ENCODE assay signal across 8 cellular contexts in the genomic region with DNA sequence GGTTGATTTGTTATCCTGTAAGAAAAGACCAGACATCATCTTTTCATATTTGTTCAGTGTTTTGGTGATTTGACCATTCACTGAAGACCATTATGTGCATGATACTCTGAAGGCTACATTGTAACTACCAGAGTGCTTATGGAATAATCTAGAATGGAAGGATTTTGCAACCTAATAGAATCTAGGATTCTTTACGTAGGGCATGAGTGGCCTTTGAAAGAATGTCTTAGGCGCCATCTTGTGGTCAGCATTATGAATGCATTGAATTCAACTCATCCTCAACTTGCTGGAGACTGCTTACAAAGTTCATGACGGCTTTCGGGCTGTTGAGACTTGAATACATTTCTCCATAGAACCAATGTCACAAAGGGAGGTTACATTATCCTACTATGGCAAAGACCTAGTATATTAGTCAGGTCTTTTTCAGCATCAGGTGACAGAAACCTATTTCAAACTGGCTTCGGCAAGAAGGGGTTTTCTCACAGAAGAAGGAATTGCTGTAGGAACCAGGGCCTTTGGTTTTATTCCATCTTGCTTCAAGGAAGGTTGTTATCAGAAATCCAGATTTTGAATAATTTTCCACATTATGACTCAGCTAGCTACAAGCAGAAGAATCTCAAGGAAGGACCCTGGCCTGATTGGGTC.
A peak's percentile ranks its signal among the peaks of the same experiment; 100 is the strongest.
DNase-seq lines count a peak whose midpoint lies in the region; ATAC-seq and FAIRE-seq lines count a peak whose summit lies in the region.

No MANE protein-coding gene starts in this region.

- peak; percentile 86 for FAIRE-seq in colon (lab: Jason Lieb, UNC)

- ATAC-seq in HG02798 (IDR thresholded peaks at IDR 0.05; ENCODE audit: poor library complexity, unreplicated experiment) (peak; percentile 85), left lobe of liver (peak; percentile 98)

- peak; percentile 5 to 13 for DNase-seq in activated CD8-positive, alpha-beta memory T cell treated with anti-CD3 and anti-CD28 coated beads for 1 hour (ENCODE audit: extremely low read depth in 1 of 2, low read depth in 1 of 2)
- no peak for DNase-seq in activated CD8-positive, alpha-beta memory T cell treated with anti-CD3 and anti-CD28 coated beads for 24 hours
- DNase-seq in NCI-H2081 (lab: John Stamatoyannopoulos, UW) (peak; percentile 23 to 41), UCSD-AML1 (lab: John Stamatoyannopoulos, UW; ENCODE audit: unreplicated experiment) (peak; percentile 13), left lobe of liver (ENCODE audit: low spot score) (peak; percentile 54)
- DNase-seq in stimulated activated CD8-positive, alpha-beta memory T cell treated with anti-CD3 and anti-CD28 coated beads, Interleukin-12 subunit alpha, Interleukin-12 subunit beta, amount 100 ng/mL, for 24 hours (ENCODE audit: extremely low read depth): peak; percentile 11
